ENCODE assay signal across 1 cellular context in the genomic region with DNA sequence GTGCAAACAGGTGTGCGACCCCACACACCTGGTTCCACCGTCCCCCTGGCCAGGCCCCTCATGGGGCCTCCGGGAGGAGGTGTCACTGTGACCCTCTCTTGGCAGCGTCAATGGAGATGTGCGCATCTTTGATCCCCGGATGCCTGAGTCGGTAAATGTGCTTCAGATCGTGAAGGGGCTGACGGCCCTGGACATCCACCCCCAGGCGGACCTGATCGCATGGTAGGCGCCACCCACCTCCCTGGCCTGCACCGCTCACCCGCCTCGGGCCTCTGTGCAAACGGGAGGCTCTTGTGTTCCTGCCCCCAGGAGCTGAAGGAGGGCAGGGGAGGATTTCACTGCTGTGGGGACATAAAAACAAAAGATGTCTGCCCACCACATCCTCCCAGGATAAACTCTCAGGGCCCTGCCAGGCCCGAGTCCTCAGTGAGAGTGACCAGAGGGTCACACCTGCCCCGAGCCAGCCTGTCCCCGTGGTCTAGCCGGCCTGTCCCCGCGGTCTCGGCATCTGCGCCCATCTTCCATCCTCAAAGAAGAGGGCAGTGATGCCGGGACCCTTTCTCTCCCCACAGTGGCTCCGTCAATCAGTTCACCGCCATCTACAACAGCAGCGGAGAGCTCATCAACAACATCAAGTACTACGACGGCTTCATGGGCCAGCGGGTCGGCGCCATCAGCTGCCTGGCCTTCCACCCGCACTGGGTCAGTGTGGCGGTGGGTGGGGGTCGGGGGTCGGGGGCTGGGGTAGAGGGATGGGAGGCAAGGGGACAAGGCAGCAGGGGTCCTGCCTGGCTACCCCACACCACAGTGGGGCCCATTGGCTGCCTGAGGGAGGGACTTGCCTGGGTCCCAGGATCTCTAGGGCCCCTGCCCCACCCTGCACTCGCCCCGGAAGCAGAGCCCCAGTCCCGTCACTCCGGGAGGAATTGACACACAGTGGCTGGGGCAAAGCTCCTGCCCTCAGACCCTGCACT.
TF ChIP-seq lines count a peak whose summit lies in the region.

No MANE protein-coding gene starts in this region.

TF ChIP-seq in HEK293, 187 proteins besides CTCF, POLR2A, EP300 and RAD21 (continued from another document):
- no peak for TF ChIP-seq ZNF544 (tag by site-specific recombination; IDR thresholded peaks at IDR 0.05)
